Comparison of ENCODE assay signal across 19 cellular contexts in genomic region chr2:46039543-46040303, GRCh38.
DNase-seq lines count a peak whose midpoint lies in the region; ATAC-seq and TF ChIP-seq lines count a peak whose summit lies in the region.
"Had no signal": no experiment of that assay in that cellular context is flagged by ENCODE, and none has a peak within 500 bp of the region (broad histone marks: within the 10 kb centered on the region; RNA-seq: fewer than 3 reads in every experiment).

No MANE protein-coding gene starts in this region.

- peak overlapping the region in 1 of 2 donors; percentile 11 for H3K4me3 Mint-ChIP-seq in activated T-cell treated with anti-CD3 and anti-CD28 coated beads, Interleukin-2, amount 50 U/mL, for 72 hours
- no peak overlapping the region for H3K4me3 Mint-ChIP-seq in activated T-cell treated with anti-CD3 and anti-CD28 coated beads, Interleukin-2, amount 50 U/mL, for 24 hours
- H3K4me3 Mint-ChIP-seq: CD14-positive monocyte, HFFc6 had no signal

- WGBS in trophoblast cell (ENCODE audit: extremely low coverage, insufficient coverage, insufficient read length) = no CpG with 5 or more reads among the region's 4 CpGs

- H2BK12ac ChIP-seq in trophoblast cell (ENCODE audit: low read length) = peak overlapping the region; percentile 56

- TF ChIP-seq CTCF in left lung (IDR thresholded peaks at IDR 0.05) (no peak), upper lobe of right lung (IDR thresholded peaks at IDR 0.05) (no peak)

- H3K79me2 ChIP-seq in trophoblast cell (ENCODE audit: control insufficient read depth, insufficient read depth, low read length, poor library complexity) = no peaks in the 10 kb centered on the region

- H3K4me1 Mint-ChIP-seq in activated T-cell treated with anti-CD3 and anti-CD28 coated beads, Interleukin-2, amount 50 U/mL, for 72 hours (ENCODE audit: low read depth) = no peaks in the 10 kb centered on the region
- H3K4me1 Mint-ChIP-seq in activated T-cell treated with anti-CD3 and anti-CD28 coated beads, Interleukin-2, amount 50 U/mL, for 24 hours (ENCODE audit: low read depth) = peaks cover 1% of the 10 kb centered on the region
- H3K4me1 Mint-ChIP-seq: CD14-positive monocyte had no signal

- H3K27ac ChIP-seq in left lung = peak overlapping the region; percentile 41 to 58
- H3K27ac ChIP-seq in trophoblast cell (ENCODE audit: low read depth, low read length) = no peak overlapping the region
- peak overlapping the region; percentile 45 for H3K27ac ChIP-seq in upper lobe of right lung
- H3K27ac ChIP-seq: KMS-11 had no signal

- H4K8ac ChIP-seq in trophoblast cell (ENCODE audit: low read depth, low read length) = no peak overlapping the region

- no peak overlapping the region for H3K18ac ChIP-seq in trophoblast cell (ENCODE audit: low read length)

- no peak overlapping the region for H2AFZ ChIP-seq in trophoblast cell (ENCODE audit: insufficient read depth, low read length, poor library complexity)

- H3K4me3 ChIP-seq in left lung = no peak overlapping the region
- no peak overlapping the region for H3K4me3 ChIP-seq in trophoblast cell (ENCODE audit: low read depth, low read length)
- H3K4me3 ChIP-seq in upper lobe of right lung = no peak overlapping the region
- H3K4me3 ChIP-seq: MG63 had no signal

- H2BK5ac ChIP-seq in trophoblast cell (ENCODE audit: low read depth, low read length, poor library complexity) = no peak overlapping the region

- no peaks in the 10 kb centered on the region for H3K27me3 ChIP-seq in left lung
- no peaks in the 10 kb centered on the region for H3K27me3 ChIP-seq in trophoblast cell (ENCODE audit: insufficient read depth, low read length)
- H3K27me3 ChIP-seq in upper lobe of right lung = no peaks in the 10 kb centered on the region
- H3K27me3 ChIP-seq: MG63 had no signal

- no peak for ATAC-seq in activated T-cell treated with anti-CD3 and anti-CD28 coated beads, Interleukin-2, amount 50 U/mL, for 72 hours (replicated peaks in 1 of 2)
- ATAC-seq in left lung (no peak), upper lobe of right lung (no peak), HG02798 (IDR thresholded peaks at IDR 0.05; ENCODE audit: poor library complexity, unreplicated experiment) (no peak)
- ATAC-seq: PC-3 had no signal

- no peaks in the 10 kb centered on the region for H3K79me1 ChIP-seq in trophoblast cell (ENCODE audit: low read length)

- H3K9me3 Mint-ChIP-seq in activated T-cell treated with anti-CD3 and anti-CD28 coated beads, Interleukin-2, amount 50 U/mL, for 72 hours = no peaks in the 10 kb centered on the region
- H3K9me3 Mint-ChIP-seq in activated T-cell treated with anti-CD3 and anti-CD28 coated beads, Interleukin-2, amount 50 U/mL, for 24 hours = no peaks in the 10 kb centered on the region
- H3K9me3 Mint-ChIP-seq: CD14-positive monocyte, HFFc6 had no signal

- no peak overlapping the region for H3K4me2 ChIP-seq in trophoblast cell (ENCODE audit: low read length)
- H3K4me2 ChIP-seq: KMS-11 had no signal

- H3K14ac ChIP-seq in trophoblast cell (ENCODE audit: low read length) = no peak overlapping the region

- no peak overlapping the region for H3K4ac ChIP-seq in trophoblast cell (ENCODE audit: low read depth, low read length)

- no peak overlapping the region for H4K91ac ChIP-seq in trophoblast cell (ENCODE audit: low read depth, low read length)

- no peak overlapping the region for H2AK5ac ChIP-seq in trophoblast cell (ENCODE audit: low read length)

- intact Hi-C loops in left lung (cut with DNase I) (no loop called here), upper lobe of right lung (cut with DNase I) (no loop called here)

- H2BK120ac ChIP-seq in trophoblast cell (ENCODE audit: insufficient read depth, low read length, poor library complexity) = no peak overlapping the region

- H3K9ac ChIP-seq in trophoblast cell (ENCODE audit: low read length) = no peak overlapping the region
- H3K9ac ChIP-seq: KMS-11 had no signal

- no peak for DNase-seq in activated T-cell treated with anti-CD3 and anti-CD28 coated beads, Interleukin-2, amount 50 U/mL, for 72 hours
- DNase-seq in activated T-cell treated with anti-CD3 and anti-CD28 coated beads, Interleukin-2, amount 50 U/mL, for 24 hours = no peak
- DNase-seq in left lung (no peak), trophoblast cell (no peak), upper lobe of right lung (no peak), AG08396 (ENCODE audit: low spot score) (no peak), dermis blood vessel endothelial cell (no peak)
- DNase-seq: 8988T, COR-L47, DMS153, EL, HFFc6, MG63, NCI-H1105, NCI-H1694 treated with DMSO at 0.1 percent for 48 hours, PC-3 had no signal

- H3K36me3 ChIP-seq in left lung (no peaks in the 10 kb centered on the region), trophoblast cell (ENCODE audit: control insufficient read depth in 1 of 2, insufficient read depth in 2 of 2, low read length in 2 of 2) (no peaks in the 10 kb centered on the region), upper lobe of right lung (no peaks in the 10 kb centered on the region)

- H3K27me3 Mint-ChIP-seq in activated T-cell treated with anti-CD3 and anti-CD28 coated beads, Interleukin-2, amount 50 U/mL, for 72 hours (ENCODE audit: low read depth) = no peaks in the 10 kb centered on the region
- no peaks in the 10 kb centered on the region for H3K27me3 Mint-ChIP-seq in activated T-cell treated with anti-CD3 and anti-CD28 coated beads, Interleukin-2, amount 50 U/mL, for 24 hours

- H3K4me1 ChIP-seq in left lung (peaks cover 0 to 7% of the 10 kb centered on the region in 2 donors), trophoblast cell (ENCODE audit: control insufficient read depth in 1 of 2, insufficient read depth in 2 of 2, low read length in 2 of 2) (peaks cover 0 to 12% of the 10 kb centered on the region in 2 experiments), upper lobe of right lung (peaks cover 24% of the 10 kb centered on the region)

- peak overlapping the region; percentile 70 for H3K27ac Mint-ChIP-seq in activated T-cell treated with anti-CD3 and anti-CD28 coated beads, Interleukin-2, amount 50 U/mL, for 72 hours
- H3K27ac Mint-ChIP-seq in activated T-cell treated with anti-CD3 and anti-CD28 coated beads, Interleukin-2, amount 50 U/mL, for 24 hours = no peak overlapping the region
- H3K27ac Mint-ChIP-seq: CD14-positive monocyte, HFFc6 had no signal

- H3K9me3 ChIP-seq in left lung (no peaks in the 10 kb centered on the region), trophoblast cell (ENCODE audit: insufficient read depth, low read depth, low read length) (peaks cover 1% of the 10 kb centered on the region), upper lobe of right lung (no peaks in the 10 kb centered on the region)
- H3K9me3 ChIP-seq: MG63 had no signal

- peaks cover 0 to 1% of the 10 kb centered on the region in 2 donors for H3K36me3 Mint-ChIP-seq in activated T-cell treated with anti-CD3 and anti-CD28 coated beads, Interleukin-2, amount 50 U/mL, for 72 hours (ENCODE audit: insufficient read depth in 2 of 2)
- no peaks in the 10 kb centered on the region for H3K36me3 Mint-ChIP-seq in activated T-cell treated with anti-CD3 and anti-CD28 coated beads, Interleukin-2, amount 50 U/mL, for 24 hours (ENCODE audit: low read depth)

- H4K12ac ChIP-seq in trophoblast cell (ENCODE audit: low read depth, low read length) = no peak overlapping the region

- no peak overlapping the region for H3K23ac ChIP-seq in trophoblast cell (ENCODE audit: low read length)
